In the genomic region with DNA sequence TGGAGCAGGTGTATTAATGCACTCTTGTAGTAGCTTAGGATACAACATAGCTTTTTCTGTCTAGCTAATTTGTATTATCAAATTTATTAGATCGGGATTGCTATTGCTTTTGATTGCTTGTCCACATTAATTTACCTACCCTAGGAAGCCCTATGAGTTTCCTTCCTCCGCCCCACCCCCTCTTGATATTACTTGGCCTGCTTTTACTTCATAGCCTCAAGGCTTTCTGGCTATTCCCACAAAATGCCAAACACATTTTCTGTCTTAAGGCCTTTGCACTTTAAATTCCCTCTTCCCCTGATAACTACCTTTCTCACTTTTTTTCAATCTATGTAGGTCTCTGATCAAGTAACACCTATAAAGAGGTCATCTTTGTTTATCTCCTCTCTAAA, we compare ENCODE assay signal across 1 cellular context.
A peak's percentile ranks its signal among the peaks of the same experiment; 100 is the strongest.
TF ChIP-seq lines count a peak whose summit lies in the region.

No MANE protein-coding gene starts in this region.

TF ChIP-seq in K562, 482 proteins besides CTCF, POLR2A, EP300 and RAD21 (continued from another document):
- TF ChIP-seq, protein P1, sequence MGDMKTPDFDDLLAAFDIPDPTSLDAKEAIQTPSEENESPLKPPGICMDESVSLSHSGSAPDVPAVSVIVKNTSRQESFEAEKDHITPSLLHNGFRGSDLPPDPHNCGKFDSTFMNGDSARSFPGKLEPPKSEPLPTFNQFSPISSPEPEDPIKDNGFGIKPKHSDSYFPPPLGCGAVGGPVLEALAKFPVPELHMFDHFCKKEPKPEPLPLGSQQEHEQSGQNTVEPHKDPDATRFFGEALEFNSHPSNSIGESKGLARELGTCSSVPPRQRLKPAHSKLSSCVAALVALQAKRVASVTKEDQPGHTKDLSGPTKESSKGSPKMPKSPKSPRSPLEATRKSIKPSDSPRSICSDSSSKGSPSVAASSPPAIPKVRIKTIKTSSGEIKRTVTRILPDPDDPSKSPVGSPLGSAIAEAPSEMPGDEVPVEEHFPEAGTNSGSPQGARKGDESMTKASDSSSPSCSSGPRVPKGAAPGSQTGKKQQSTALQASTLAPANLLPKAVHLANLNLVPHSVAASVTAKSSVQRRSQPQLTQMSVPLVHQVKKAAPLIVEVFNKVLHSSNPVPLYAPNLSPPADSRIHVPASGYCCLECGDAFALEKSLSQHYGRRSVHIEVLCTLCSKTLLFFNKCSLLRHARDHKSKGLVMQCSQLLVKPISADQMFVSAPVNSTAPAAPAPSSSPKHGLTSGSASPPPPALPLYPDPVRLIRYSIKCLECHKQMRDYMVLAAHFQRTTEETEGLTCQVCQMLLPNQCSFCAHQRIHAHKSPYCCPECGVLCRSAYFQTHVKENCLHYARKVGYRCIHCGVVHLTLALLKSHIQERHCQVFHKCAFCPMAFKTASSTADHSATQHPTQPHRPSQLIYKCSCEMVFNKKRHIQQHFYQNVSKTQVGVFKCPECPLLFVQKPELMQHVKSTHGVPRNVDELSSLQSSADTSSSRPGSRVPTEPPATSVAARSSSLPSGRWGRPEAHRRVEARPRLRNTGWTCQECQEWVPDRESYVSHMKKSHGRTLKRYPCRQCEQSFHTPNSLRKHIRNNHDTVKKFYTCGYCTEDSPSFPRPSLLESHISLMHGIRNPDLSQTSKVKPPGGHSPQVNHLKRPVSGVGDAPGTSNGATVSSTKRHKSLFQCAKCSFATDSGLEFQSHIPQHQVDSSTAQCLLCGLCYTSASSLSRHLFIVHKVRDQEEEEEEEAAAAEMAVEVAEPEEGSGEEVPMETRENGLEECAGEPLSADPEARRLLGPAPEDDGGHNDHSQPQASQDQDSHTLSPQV (IDR thresholded peaks at IDR 0.05) = 0 out of 2 replicates have a peak, but pooled peaks have one; percentile 10
- no peak for TF ChIP-seq ZNF212 (CRISPR knock-in tag; IDR thresholded peaks at IDR 0.05)
- TF ChIP-seq, protein P2, sequence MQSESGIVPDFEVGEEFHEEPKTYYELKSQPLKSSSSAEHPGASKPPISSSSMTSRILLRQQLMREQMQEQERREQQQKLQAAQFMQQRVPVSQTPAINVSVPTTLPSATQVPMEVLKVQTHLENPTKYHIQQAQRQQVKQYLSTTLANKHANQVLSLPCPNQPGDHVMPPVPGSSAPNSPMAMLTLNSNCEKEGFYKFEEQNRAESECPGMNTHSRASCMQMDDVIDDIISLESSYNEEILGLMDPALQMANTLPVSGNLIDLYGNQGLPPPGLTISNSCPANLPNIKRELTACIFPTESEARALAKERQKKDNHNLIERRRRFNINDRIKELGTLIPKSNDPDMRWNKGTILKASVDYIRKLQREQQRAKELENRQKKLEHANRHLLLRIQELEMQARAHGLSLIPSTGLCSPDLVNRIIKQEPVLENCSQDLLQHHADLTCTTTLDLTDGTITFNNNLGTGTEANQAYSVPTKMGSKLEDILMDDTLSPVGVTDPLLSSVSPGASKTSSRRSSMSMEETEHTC (IDR thresholded peaks at IDR 0.05) = no peak
- TF ChIP-seq, protein P3, sequence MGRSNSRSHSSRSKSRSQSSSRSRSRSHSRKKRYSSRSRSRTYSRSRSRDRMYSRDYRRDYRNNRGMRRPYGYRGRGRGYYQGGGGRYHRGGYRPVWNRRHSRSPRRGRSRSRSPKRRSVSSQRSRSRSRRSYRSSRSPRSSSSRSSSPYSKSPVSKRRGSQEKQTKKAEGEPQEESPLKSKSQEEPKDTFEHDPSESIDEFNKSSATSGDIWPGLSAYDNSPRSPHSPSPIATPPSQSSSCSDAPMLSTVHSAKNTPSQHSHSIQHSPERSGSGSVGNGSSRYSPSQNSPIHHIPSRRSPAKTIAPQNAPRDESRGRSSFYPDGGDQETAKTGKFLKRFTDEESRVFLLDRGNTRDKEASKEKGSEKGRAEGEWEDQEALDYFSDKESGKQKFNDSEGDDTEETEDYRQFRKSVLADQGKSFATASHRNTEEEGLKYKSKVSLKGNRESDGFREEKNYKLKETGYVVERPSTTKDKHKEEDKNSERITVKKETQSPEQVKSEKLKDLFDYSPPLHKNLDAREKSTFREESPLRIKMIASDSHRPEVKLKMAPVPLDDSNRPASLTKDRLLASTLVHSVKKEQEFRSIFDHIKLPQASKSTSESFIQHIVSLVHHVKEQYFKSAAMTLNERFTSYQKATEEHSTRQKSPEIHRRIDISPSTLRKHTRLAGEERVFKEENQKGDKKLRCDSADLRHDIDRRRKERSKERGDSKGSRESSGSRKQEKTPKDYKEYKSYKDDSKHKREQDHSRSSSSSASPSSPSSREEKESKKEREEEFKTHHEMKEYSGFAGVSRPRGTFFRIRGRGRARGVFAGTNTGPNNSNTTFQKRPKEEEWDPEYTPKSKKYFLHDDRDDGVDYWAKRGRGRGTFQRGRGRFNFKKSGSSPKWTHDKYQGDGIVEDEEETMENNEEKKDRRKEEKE (IDR thresholded peaks at IDR 0.05; ENCODE audit: borderline replicate concordance in 1 of 2, control insufficient read depth in 1 of 2, low read depth in 2 of 2, low read length in 1 of 2) = 0 out of 4 replicates have a peak, but pooled peaks of 1 of the 2 experiments have one; percentile 4
- TF ChIP-seq ZNF232 (CRISPR knock-in tag; IDR thresholded peaks at IDR 0.05) = no peak
- no peak for TF ChIP-seq RAD51 (IDR thresholded peaks at IDR 0.05; ENCODE audit: borderline replicate concordance, low read depth)
- TF ChIP-seq ZNF282 (CRISPR knock-in tag; IDR thresholded peaks at IDR 0.05) = no peak
- TF ChIP-seq, protein P4, sequence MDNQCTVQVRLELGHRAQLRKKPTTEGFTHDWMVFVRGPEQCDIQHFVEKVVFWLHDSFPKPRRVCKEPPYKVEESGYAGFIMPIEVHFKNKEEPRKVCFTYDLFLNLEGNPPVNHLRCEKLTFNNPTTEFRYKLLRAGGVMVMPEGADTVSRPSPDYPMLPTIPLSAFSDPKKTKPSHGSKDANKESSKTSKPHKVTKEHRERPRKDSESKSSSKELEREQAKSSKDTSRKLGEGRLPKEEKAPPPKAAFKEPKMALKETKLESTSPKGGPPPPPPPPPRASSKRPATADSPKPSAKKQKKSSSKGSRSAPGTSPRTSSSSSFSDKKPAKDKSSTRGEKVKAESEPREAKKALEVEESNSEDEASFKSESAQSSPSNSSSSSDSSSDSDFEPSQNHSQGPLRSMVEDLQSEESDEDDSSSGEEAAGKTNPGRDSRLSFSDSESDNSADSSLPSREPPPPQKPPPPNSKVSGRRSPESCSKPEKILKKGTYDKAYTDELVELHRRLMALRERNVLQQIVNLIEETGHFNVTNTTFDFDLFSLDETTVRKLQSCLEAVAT (IDR thresholded peaks at IDR 0.05) = peak in 1 of 2 experiments; percentile 9; a peak in 1 of 4 replicates
- TF ChIP-seq, protein P5, sequence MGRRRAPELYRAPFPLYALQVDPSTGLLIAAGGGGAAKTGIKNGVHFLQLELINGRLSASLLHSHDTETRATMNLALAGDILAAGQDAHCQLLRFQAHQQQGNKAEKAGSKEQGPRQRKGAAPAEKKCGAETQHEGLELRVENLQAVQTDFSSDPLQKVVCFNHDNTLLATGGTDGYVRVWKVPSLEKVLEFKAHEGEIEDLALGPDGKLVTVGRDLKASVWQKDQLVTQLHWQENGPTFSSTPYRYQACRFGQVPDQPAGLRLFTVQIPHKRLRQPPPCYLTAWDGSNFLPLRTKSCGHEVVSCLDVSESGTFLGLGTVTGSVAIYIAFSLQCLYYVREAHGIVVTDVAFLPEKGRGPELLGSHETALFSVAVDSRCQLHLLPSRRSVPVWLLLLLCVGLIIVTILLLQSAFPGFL (CRISPR knock-in tag; IDR thresholded peaks at IDR 0.05) = no peak
- 0 out of 4 replicates have a peak, but pooled peaks of 1 of the 2 experiments have one; percentile 7 for TF ChIP-seq MCM7 (IDR thresholded peaks at IDR 0.05)
- no peak for TF ChIP-seq MCM5 (IDR thresholded peaks at IDR 0.05; ENCODE audit: low read depth)
- TF ChIP-seq CREBBP (IDR thresholded peaks at IDR 0.05; ENCODE audit: low read depth, low read length) = no peak
- no peak for TF ChIP-seq RBFOX2 (IDR thresholded peaks at IDR 0.05; ENCODE audit: low read depth, low read length)
- no peak for TF ChIP-seq PTBP1 (IDR thresholded peaks at IDR 0.05; ENCODE audit: low read depth, low read length)
